9 cellular contexts compared by ENCODE assay signal in the genomic region with DNA sequence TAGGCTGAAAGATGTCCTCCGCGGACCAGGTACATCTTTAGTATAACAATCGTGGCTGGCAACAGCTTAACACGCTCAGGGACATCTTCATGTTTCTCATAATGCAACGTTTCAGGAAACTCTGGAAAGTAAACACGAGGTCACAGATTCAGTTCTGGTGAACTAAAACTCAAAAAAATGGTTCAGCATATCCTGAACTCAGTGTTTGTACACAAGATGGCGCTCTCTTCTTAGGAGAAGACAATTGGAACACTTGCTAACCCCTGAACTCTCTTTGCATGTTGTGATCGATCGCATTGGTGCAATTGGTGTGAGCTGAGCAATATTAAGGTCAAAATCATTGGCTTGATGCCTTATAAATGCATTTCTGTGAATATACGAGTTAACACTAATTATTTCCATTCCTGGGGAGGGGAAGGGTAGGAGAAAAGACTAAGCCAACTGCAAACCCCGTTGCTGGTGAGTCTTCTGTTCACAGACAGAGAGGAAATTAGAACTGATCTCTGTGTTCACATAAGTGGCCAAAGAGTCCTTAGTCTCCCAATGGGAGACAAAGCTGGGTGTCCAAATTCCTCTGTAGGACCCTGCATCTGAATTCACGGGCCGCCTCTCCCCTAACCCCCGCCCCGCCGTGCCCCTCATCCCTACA. TPM values are rescaled to one million over a fixed set of nuclear protein-coding genes. Genes with fewer than 3 reads are reported as not detected.
A peak's percentile ranks its signal among the peaks of the same experiment; 100 is the strongest.
DNase-seq lines count a peak whose midpoint lies in the region; ATAC-seq, FAIRE-seq and TF ChIP-seq lines count a peak whose summit lies in the region.
"Had no signal": no experiment of that assay in that cellular context is flagged by ENCODE, and none has a peak within 500 bp of the region (broad histone marks: within the 10 kb centered on the region; RNA-seq: fewer than 3 reads in every experiment).

No MANE protein-coding gene starts in this region.

- ATAC-seq in A549: peak; percentile 64 to 87; a peak in 5 of 6 replicates

- no peak overlapping the region for H2BK15ac ChIP-seq in H1 (ENCODE audit: low read length)

- CTCF ChIA-PET in A549 (lab: Yijun Ruan, JAX) (interaction anchor here (0.5 to 9.2 kb wide), 58 partner anchors 9 to 1790 kb away, joined by 3 to 134 read pairs (median 3); a partner anchor contains a TSS), H1 (lab: Charles Lee; ENCODE audit: partially characterized antibody) (interaction anchor here (0.7 to 5.2 kb wide), 48 partner anchors 8 to 605 kb away, joined by 3 to 49 read pairs (median 4); no protein-coding TSS in a partner anchor)

- H3K14ac ChIP-seq in H1 (ENCODE audit: insufficient read length): no peak overlapping the region

- TF ChIP-seq CTCF in A549 (IDR thresholded peaks at IDR 0.05) (peak; percentile 92), NB4 (IDR thresholded peaks at IDR 0.05; ENCODE audit: low read depth, low read length) (peak; percentile 86), H1 (IDR thresholded peaks at IDR 0.05; ENCODE audit: control extremely low read depth in 1 of 3, insufficient read depth in 1 of 3, low read depth in 1 of 3, low read length in 3 of 3) (peak in 2 of 3 experiments; percentile 76 to 87; a peak in 3 of 4 replicates)

- no peaks in the 10 kb centered on the region for H3K23me2 ChIP-seq in H1 (ENCODE audit: low read depth, low read length)

- H4K20me1 ChIP-seq in H1 (replicated peaks in 1 of 2; ENCODE audit: control insufficient read depth in 1 of 2, insufficient read depth in 2 of 2, low read length in 2 of 2): no peaks in the 10 kb centered on the region

- H3K27ac ChIP-seq in A549: no peak overlapping the region
- H3K27ac ChIP-seq in H1 (ENCODE audit: low read depth, low read length): no peak overlapping the region

- no peak for TF ChIP-seq POLR2A in A549 (IDR thresholded peaks at IDR 0.05; ENCODE audit: low read length)
- no peak for TF ChIP-seq POLR2A in NB4 (IDR thresholded peaks at IDR 0.05; ENCODE audit: extremely low read depth, insufficient read length)
- TF ChIP-seq POLR2A in H1 (IDR thresholded peaks at IDR 0.05; ENCODE audit: control extremely low read depth in 1 of 2, low read depth in 2 of 2, low read length in 2 of 2): no peak

- POLR2A ChIA-PET in A549 (lab: Yijun Ruan, JAX) (no interaction called here), H1 (lab: Charles Lee; ENCODE audit: partially characterized antibody) (interaction anchor here (0.5 to 1.1 kb wide), 2 partner anchors 207 to 218 kb away, joined by 3 read pairs; no protein-coding TSS in a partner anchor)

- H4K91ac ChIP-seq in H1 (replicated peaks; ENCODE audit: insufficient read length, low read length): no peak overlapping the region

- H3K9ac ChIP-seq in H1 (replicated peaks in 1 of 4; ENCODE audit: extremely low read depth in 1 of 4, low read depth in 3 of 4, low read length in 3 of 4): peak overlapping the region in 1 of 4 experiments; percentile 14; a peak in 1 of 7 replicates

- H3K4me3 ChIP-seq in A549 (no peak overlapping the region), NB4 (ENCODE audit: low read depth, low read length) (no peak overlapping the region), H1 (ENCODE audit: extremely low read depth in 1 of 4, insufficient read depth in 2 of 4, low read depth in 3 of 4, low read length in 4 of 4) (peak overlapping the region in 1 of 4 experiments; percentile 30; a peak in 1 of 8 replicates)

- H2AFZ ChIP-seq in H1 (ENCODE audit: low read length): peak overlapping the region; percentile 100

- H3K79me2 ChIP-seq in H1 (ENCODE audit: control insufficient read depth in 1 of 2, insufficient read depth in 2 of 2, low read length in 2 of 2): no peaks in the 10 kb centered on the region

- no peaks in the 10 kb centered on the region for H3K36me3 ChIP-seq in H1 (ENCODE audit: control insufficient read depth in 2 of 4, insufficient read depth in 4 of 4, low read length in 3 of 4)

- H2BK120ac ChIP-seq in H1 (replicated peaks; ENCODE audit: low read depth, low read length): no peak overlapping the region

- H2BK12ac ChIP-seq in H1 (ENCODE audit: low read depth, low read length): no peak overlapping the region

- FAIRE-seq in A549 (lab: Jason Lieb, UNC) (peak; percentile 86), G401.6 (lab: Jason Lieb, UNC) (peak; percentile 74), H1 (lab: Jason Lieb, UNC) (peak; percentile 94), urothelium cell line (lab: Jason Lieb, UNC) (no peak)

- H4K5ac ChIP-seq in H1 (ENCODE audit: insufficient read length, low read depth, low read length): no peak overlapping the region

- H3K9me3 ChIP-seq in A549: no peaks in the 10 kb centered on the region
- no peaks in the 10 kb centered on the region for H3K9me3 ChIP-seq in H1 (ENCODE audit: insufficient read depth in 2 of 2, low read depth in 1 of 2, low read length in 1 of 2)

- 36% methylated on average over 16 of the region's 16 CpGs for WGBS in A549 (ENCODE audit: missing lambda C conversion rate)
- WGBS in H1 (ENCODE audit: extremely low coverage in 1 of 2, insufficient coverage in 1 of 2, insufficient read length in 1 of 2, insufficient replicate concordance in 2 of 2, low coverage in 1 of 2, low lambda C conversion rate in 2 of 2, missing lambda C conversion rate in 1 of 2), 2 experiments: 40% methylated on average over 16 of the region's 16 CpGs; no CpG with 5 or more reads in 1 of the 2 experiments

- H3K4me2 ChIP-seq in A549 (peak overlapping the region; percentile 60), H1 (ENCODE audit: insufficient read depth in 1 of 2, low read depth in 2 of 2, low read length in 2 of 2) (peak overlapping the region; percentile 10 to 53; a peak in 3 of 4 replicates)

- H3K23ac ChIP-seq in H1 (ENCODE audit: insufficient read length): no peak overlapping the region

- no peak overlapping the region for H3K4ac ChIP-seq in H1 (replicated peaks; ENCODE audit: insufficient read length, low read depth, low read length)

- TF ChIP-seq EP300 in A549 (IDR thresholded peaks at IDR 0.05): no peak
- TF ChIP-seq EP300 in H1 (IDR thresholded peaks at IDR 0.05; ENCODE audit: borderline replicate concordance in 1 of 2, low read depth in 2 of 2, low read length in 2 of 2): no peak

- no peak overlapping the region for H2BK20ac ChIP-seq in H1 (ENCODE audit: low read length)

- no peaks in the 10 kb centered on the region; a peak in 1 of 7 replicates for H3K27me3 ChIP-seq in H1 (replicated peaks in 1 of 4; ENCODE audit: control insufficient read depth in 3 of 4, extremely low read depth in 1 of 4, insufficient read depth in 3 of 4, low read length in 3 of 4)

- DNase-seq in A549 (ENCODE audit: low read depth in 1 of 2, low spot score in 1 of 2) (peak; percentile 71 to 73), HCEC 1CT (peak; percentile 68), NB4 (ENCODE audit: low read depth) (peak; percentile 77), SK-N-DZ (ENCODE audit: low spot score) (peak; percentile 76), H1 (ENCODE audit: low read depth in 1 of 2, low spot score in 2 of 2) (peak in 1 of 2 experiments; percentile 49), medulla oblongata (ENCODE audit: extremely low spot score) (peak; percentile 82), urothelium cell line (ENCODE audit: low spot score) (peak; percentile 55)

- no peaks in the 10 kb centered on the region for H3K4me1 ChIP-seq in A549
- peaks cover 0 to 2% (median 2%) of the 10 kb centered on the region in 4 experiments; a peak in 3 of 7 replicates for H3K4me1 ChIP-seq in H1 (replicated peaks in 1 of 4; ENCODE audit: control insufficient read depth in 3 of 4, insufficient read depth in 4 of 4, low read length in 3 of 4)

- no peak overlapping the region for H4K8ac ChIP-seq in H1 (ENCODE audit: extremely low read depth, insufficient read depth, low read length)

- no peaks in the 10 kb centered on the region for H3K79me1 ChIP-seq in H1 (ENCODE audit: low read depth, low read length)

- H2AK5ac ChIP-seq in H1 (ENCODE audit: low read depth, low read length): no peak overlapping the region

- no peak overlapping the region; the same call in 1 of the 2 replicates for H3K18ac ChIP-seq in H1 (ENCODE audit: extremely low read depth, low read length)

- H3K56ac ChIP-seq in H1 (replicated peaks; ENCODE audit: insufficient read length, low read depth, low read length): no peak overlapping the region

- TF ChIP-seq RAD21 in A549 (conservative IDR thresholded peaks at IDR 0.05 in 1 of 2, IDR thresholded peaks at IDR 0.05 in 1 of 2): peak; percentile 94 to 96
- TF ChIP-seq RAD21 in H1 (IDR thresholded peaks at IDR 0.05 in 1 of 2, conservative IDR thresholded peaks at IDR 0.05 in 1 of 2; ENCODE audit: low read depth in 2 of 2, low read length in 2 of 2): peak; percentile 98

- no peak overlapping the region for H2BK5ac ChIP-seq in H1 (ENCODE audit: low read depth, low read length)

TF ChIP-seq in A549, 52 proteins besides CTCF, POLR2A, EP300 and RAD21:
- no peak for TF ChIP-seq ZFP36 (IDR thresholded peaks at IDR 0.05; ENCODE audit: borderline replicate concordance, partially characterized antibody)
- TF ChIP-seq SMC3 (IDR thresholded peaks at IDR 0.05): peak; percentile 92

TF ChIP-seq in H1, 55 proteins besides CTCF, POLR2A, EP300 and RAD21 (continues in another document):
- TF ChIP-seq SP4 (IDR thresholded peaks at IDR 0.05; ENCODE audit: low read length) (no peak), POLR2AphosphoS5 (IDR thresholded peaks at IDR 0.05; ENCODE audit: low read depth, low read length) (no peak), BCL11A (IDR thresholded peaks at IDR 0.05; ENCODE audit: low read depth in 2 of 2, low read length in 2 of 2) (no peak)
- TF ChIP-seq, protein P1, sequence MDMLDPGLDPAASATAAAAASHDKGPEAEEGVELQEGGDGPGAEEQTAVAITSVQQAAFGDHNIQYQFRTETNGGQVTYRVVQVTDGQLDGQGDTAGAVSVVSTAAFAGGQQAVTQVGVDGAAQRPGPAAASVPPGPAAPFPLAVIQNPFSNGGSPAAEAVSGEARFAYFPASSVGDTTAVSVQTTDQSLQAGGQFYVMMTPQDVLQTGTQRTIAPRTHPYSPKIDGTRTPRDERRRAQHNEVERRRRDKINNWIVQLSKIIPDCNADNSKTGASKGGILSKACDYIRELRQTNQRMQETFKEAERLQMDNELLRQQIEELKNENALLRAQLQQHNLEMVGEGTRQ (IDR thresholded peaks at IDR 0.05; ENCODE audit: low read length): no peak

RNA-seq across cellular contexts. Expression of a gene that starts 52.6 kb away (rescaled TPM):
- polyA plus RNA-seq in A549 (2011; rRNA removed): not detected in 2 replicates
- polyA plus RNA-seq in A549 (2012; cell fraction: cytosol; rRNA removed): not detected in 2 replicates
- polyA plus RNA-seq in A549 (2012; cell fraction: nucleus; rRNA removed): not detected in 2 replicates
- polyA plus RNA-seq in A549 (2017; fragmentation: RNase III; extraction: RNeasy Plus Mini Kit Qiagen cat#74134 plus additional on column Dnase treatment): not detected in 3 replicates
- not detected in 2 replicates for polyA minus RNA-seq in A549 (2011; rRNA and poly(A)+ RNA removed)
- not detected in 2 replicates for polyA plus RNA-seq in SK-N-DZ (2014; cell fraction: cytosol; rRNA removed)
- polyA plus RNA-seq in SK-N-DZ (2014; cell fraction: nucleus; rRNA removed): not detected in 2 replicates
- total RNA-seq in H1 (2021; fragmentation: NEBNext Ultra II Directional; extraction: Animal tissue kit (Norgen Biotek cat#: 25700)): not detected in 2 replicates
- polyA plus RNA-seq in H1 (2011; rRNA removed): not detected in 2 replicates
- not detected for polyA plus RNA-seq in H1 (2011; cell fraction: cytosol; rRNA removed)
- not detected for polyA plus RNA-seq in H1 (2011; cell fraction: nucleus; rRNA removed)
- polyA plus RNA-seq in H1 (2012, experiment 1 of 2): not detected in 4 replicates
- polyA plus RNA-seq in H1 (2012, experiment 2 of 2): not detected
- polyA plus RNA-seq in H1 (2013, experiment 1 of 2): not detected
- polyA plus RNA-seq in H1 (2013, experiment 2 of 2): not detected
- not detected in 2 replicates for polyA minus RNA-seq in H1 (2011; rRNA and poly(A)+ RNA removed)
- polyA minus RNA-seq in H1 (2011; cell fraction: cytosol; rRNA and poly(A)+ RNA removed): not detected
- not detected for polyA minus RNA-seq in H1 (2011; cell fraction: nucleus; rRNA and poly(A)+ RNA removed)
- polyA plus RNA-seq: IgD-negative memory B cell had no signal
